ENCODE assay signal across 30 cellular contexts in the genomic region with DNA sequence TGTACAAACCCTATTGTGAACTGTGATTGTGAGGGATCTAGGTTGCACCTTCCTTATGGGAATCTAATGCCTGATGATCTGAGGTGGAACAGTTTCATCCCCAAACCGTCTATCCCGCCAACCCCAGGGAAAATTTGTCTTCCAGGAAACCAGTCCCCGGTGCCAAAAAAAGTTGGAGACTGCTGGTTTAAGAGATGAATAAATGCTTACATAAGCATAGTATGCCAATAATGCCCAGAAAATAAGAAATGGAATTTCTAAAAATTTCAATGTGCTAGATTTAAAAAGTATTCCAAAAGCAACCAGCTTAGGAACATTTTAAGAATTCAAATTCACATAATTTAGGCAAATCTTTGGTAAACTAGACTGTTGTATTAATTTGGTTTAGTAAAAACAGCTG. TPM values are rescaled to one million over a fixed set of nuclear protein-coding genes. Genes with fewer than 3 reads are reported as not detected.
DNase-seq lines count a peak whose midpoint lies in the region; ATAC-seq, FAIRE-seq and TF ChIP-seq lines count a peak whose summit lies in the region.
"Had no signal": no experiment of that assay in that cellular context is flagged by ENCODE, and none has a peak within 500 bp of the region (broad histone marks: within the 10 kb centered on the region; RNA-seq: fewer than 3 reads in every experiment).

No MANE protein-coding gene starts in this region.

- H2AFZ ChIP-seq in HepG2 (ENCODE audit: low read length) (no peak overlapping the region), parathyroid adenoma (peak overlapping the region; percentile 23)

- no TSS peak for BruUV-seq in HepG2 (replicated peaks; lab: Mats Ljungman, UMichigan)

- TF ChIP-seq POLR2A in HepG2 (IDR thresholded peaks at IDR 0.05; ENCODE audit: insufficient read depth in 1 of 2, low read depth in 2 of 2, low read length in 2 of 2): no peak
- no peak for TF ChIP-seq POLR2A in right lobe of liver (IDR thresholded peaks at IDR 0.05)
- TF ChIP-seq POLR2A in tibial nerve (IDR thresholded peaks at IDR 0.05): no peak

- H3K27me3 ChIP-seq in HepG2 (ENCODE audit: control insufficient read depth in 1 of 2, insufficient read depth in 2 of 2, low read length in 2 of 2) (no peaks in the 10 kb centered on the region; a peak in 1 of 5 replicates), right lobe of liver (no peaks in the 10 kb centered on the region), parathyroid adenoma (ENCODE audit: control insufficient read depth, insufficient read depth, low read length) (no peaks in the 10 kb centered on the region), tibial nerve (no peaks in the 10 kb centered on the region)
- H3K27me3 ChIP-seq: BE2C, BLaER1 had no signal

- POLR2A ChIA-PET in HepG2 (lab: Yijun Ruan, JAX): interaction anchor here (1.2 kb wide), 1 partner anchor 132 kb away, joined by 3 read pairs; a partner anchor contains a TSS

- WGBS in HepG2 (ENCODE audit: low lambda C conversion rate): 27% methylated on average over 3 of the region's 3 CpGs
- WGBS in right lobe of liver (ENCODE audit: insufficient coverage, low coverage, low lambda C conversion rate, missing lambda C conversion rate): 91% methylated on average over 3 of the region's 3 CpGs
- WGBS in tibial nerve, 2 donors: 81 to 86% methylated on average over 3 of the region's 3 CpGs

- no peak overlapping the region for H3K27ac ChIP-seq in HepG2 (ENCODE audit: extremely low read length, insufficient read depth, low read length)
- no peak overlapping the region for H3K27ac ChIP-seq in right lobe of liver
- no peak overlapping the region for H3K27ac ChIP-seq in parathyroid adenoma
- no peak overlapping the region for H3K27ac ChIP-seq in tibial nerve
- H3K27ac ChIP-seq: 22Rv1, BLaER1 had no signal

- FAIRE-seq in HepG2 (lab: Jason Lieb, UNC): no peak
- FAIRE-seq: GM12878, GM12892, GM18507 had no signal

- ATAC-seq in HepG2: no peak
- no peak for ATAC-seq in right lobe of liver
- ATAC-seq: GM12878 had no signal

- H3K36me3 ChIP-seq in HepG2 (replicated peaks in 1 of 2; ENCODE audit: control insufficient read depth in 1 of 2, insufficient read depth in 2 of 2, low read length in 2 of 2) (no peaks in the 10 kb centered on the region), right lobe of liver (no peaks in the 10 kb centered on the region), parathyroid adenoma (ENCODE audit: control insufficient read depth, insufficient read depth, low read length) (no peaks in the 10 kb centered on the region), tibial nerve (no peaks in the 10 kb centered on the region)
- H3K36me3 ChIP-seq: BE2C, BLaER1 had no signal

- H3K4me2 ChIP-seq in HepG2 (ENCODE audit: low read depth, low read length): no peak overlapping the region
- H3K4me2 ChIP-seq in parathyroid adenoma (ENCODE audit: low read length): no peak overlapping the region
- H3K4me2 ChIP-seq: BLaER1 had no signal

- H3K9ac ChIP-seq in HepG2 (ENCODE audit: insufficient read depth, low read depth, low read length) (no peak overlapping the region), parathyroid adenoma (no peak overlapping the region)
- H3K9ac ChIP-seq: BLaER1 had no signal

- H3K4me3 ChIP-seq in HepG2 (replicated peaks in 1 of 3; ENCODE audit: insufficient read depth in 1 of 3, low read depth in 2 of 3, low read length in 3 of 3) (no peak overlapping the region), right lobe of liver (no peak overlapping the region), parathyroid adenoma (ENCODE audit: low read depth, low read length) (no peak overlapping the region), tibial nerve (no peak overlapping the region)
- H3K4me3 ChIP-seq: BLaER1, GM12878 had no signal

- intact Hi-C loops in HepG2 (cut with micrococcal nuclease; ENCODE audit: unreplicated experiment) (loop anchor here (10.0 kb wide), 1 partner anchor 1004 kb away; a partner anchor contains a TSS), right lobe of liver (cut with DNase I) (no loop called here)

- H3K4me1 ChIP-seq in HepG2 (ENCODE audit: insufficient read depth, low read length) (peaks cover 12% of the 10 kb centered on the region), right lobe of liver (no peaks in the 10 kb centered on the region), parathyroid adenoma (peaks cover 3% of the 10 kb centered on the region), tibial nerve (peaks cover 0 to 9% (median 0%) of the 10 kb centered on the region in 4 donors)

- TF ChIP-seq CTCF in HepG2 (CRISPR knock-in tag; IDR thresholded peaks at IDR 0.05): no peak
- TF ChIP-seq CTCF in right lobe of liver (IDR thresholded peaks at IDR 0.05): no peak
- TF ChIP-seq CTCF in parathyroid adenoma (IDR thresholded peaks at IDR 0.05): no peak
- TF ChIP-seq CTCF in tibial nerve (IDR thresholded peaks at IDR 0.05): no peak

- no peak for TF ChIP-seq EP300 in HepG2 (IDR thresholded peaks at IDR 0.05; ENCODE audit: low read depth in 2 of 2, low read length in 2 of 2)
- no peak for TF ChIP-seq EP300 in HepG2 (CRISPR knock-in tag; IDR thresholded peaks at IDR 0.05; ENCODE audit: borderline replicate concordance)
- TF ChIP-seq EP300 in tibial nerve (IDR thresholded peaks at IDR 0.05): no peak

- in situ Hi-C loops in HepG2 (cut with HindIII; ENCODE audit: extremely low pct_ligation_motif_present, low pct_unique_long_range_greater_than_20kb): no loop called here

- no peak for DNase-seq in HepG2 (ENCODE audit: low spot score)
- no peak for DNase-seq in right lobe of liver
- DNase-seq in tibial nerve (ENCODE audit: low spot score in 2 of 2): no peak
- no peak for DNase-seq in occipital lobe (lab: John Stamatoyannopoulos, UW)
- DNase-seq: ACHN; BE2C; C1 segment of cervical spinal cord; CD4-positive, alpha-beta memory T cell; CD4-positive, CD25-positive, alpha-beta regulatory T cell; CD8-positive, alpha-beta memory T cell; COR-L47; DMS 273 treated with DMSO at 0.1 percent for 48 hours; DMS153; DMS53; DMS79; DND-41; EL; GDM1 had no signal

- no peaks in the 10 kb centered on the region for H4K20me1 ChIP-seq in HepG2 (ENCODE audit: insufficient read depth, low read length)
- H4K20me1 ChIP-seq: BLaER1 had no signal

- H3K79me2 ChIP-seq in HepG2 (ENCODE audit: insufficient read depth, low read length) (no peaks in the 10 kb centered on the region), parathyroid adenoma (no peaks in the 10 kb centered on the region)

- CTCF ChIA-PET in HepG2 (lab: Yijun Ruan, JAX; ENCODE audit: low intra/inter-chr PET ratio, low total read pairs): no interaction called here

- TF ChIP-seq RAD21 in HepG2 (CRISPR knock-in tag; IDR thresholded peaks at IDR 0.05): no peak

- H3K9me3 ChIP-seq in HepG2 (ENCODE audit: low read length) (no peaks in the 10 kb centered on the region), right lobe of liver (no peaks in the 10 kb centered on the region), parathyroid adenoma (ENCODE audit: control insufficient read depth, low read length) (no peaks in the 10 kb centered on the region), tibial nerve (no peaks in the 10 kb centered on the region)
- H3K9me3 ChIP-seq: BE2C, BLaER1 had no signal

RNA-seq across cellular contexts. Expression of a gene that starts 5.4 kb away (rescaled TPM):
- total RNA-seq in HepG2 (2016; rRNA removed; fragmentation: Illumina TruSeq; extraction: Trizol) (under 0.01 TPM in 1 of 2 replicates, not detected in the other), right lobe of liver (not detected), tibial nerve (not detected), occipital lobe (not detected)
- under 0.01 TPM in 2 replicates for total RNA-seq in HepG2 (2016; cell fraction: cytosol; rRNA removed; fragmentation: Illumina TruSeq; extraction: Trizol; ENCODE audit: low read depth)
- total RNA-seq in HepG2 (2016; cell fraction: insoluble cytoplasmic fraction; rRNA removed; fragmentation: Illumina TruSeq; extraction: Trizol): under 0.01 TPM in 1 of 2 replicates, not detected in the other
- total RNA-seq in HepG2 (2016; cell fraction: membrane; rRNA removed; fragmentation: Illumina TruSeq; extraction: Trizol): under 0.01 TPM in 1 of 2 replicates, not detected in the other
- total RNA-seq in HepG2 (2016; cell fraction: nucleus; rRNA removed; fragmentation: Illumina TruSeq; extraction: Trizol): not detected in 2 replicates
- polyA plus RNA-seq in HepG2 (2011; rRNA removed): not detected in 2 replicates
- polyA plus RNA-seq in HepG2 (2011; cell fraction: cytosol; rRNA removed): not detected in 2 replicates
- not detected in 2 replicates for polyA plus RNA-seq in HepG2 (2011; cell fraction: nucleus; rRNA removed)
- polyA plus RNA-seq in HepG2 (2012): not detected in 2 replicates
- polyA plus RNA-seq in HepG2 (2016; cell fraction: cytosol; fragmentation: Illumina TruSeq; extraction: Trizol; ENCODE audit: low read depth): not detected in 2 replicates
- not detected in 2 replicates for polyA plus RNA-seq in HepG2 (2016; cell fraction: insoluble cytoplasmic fraction; fragmentation: Illumina TruSeq; extraction: Trizol; ENCODE audit: low read depth)
- polyA plus RNA-seq in HepG2 (2016; cell fraction: membrane; fragmentation: Illumina TruSeq; extraction: Trizol; ENCODE audit: low read depth): not detected in 2 replicates
- polyA plus RNA-seq in HepG2 (2016; cell fraction: nucleus; fragmentation: Illumina TruSeq; extraction: Trizol; ENCODE audit: insufficient read depth, low read depth): not detected in 2 replicates
- under 0.01 TPM in 1 of 2 replicates, not detected in the other for polyA minus RNA-seq in HepG2 (2011; rRNA and poly(A)+ RNA removed; ENCODE audit: low replicate concordance)
- not detected in 2 replicates for polyA minus RNA-seq in HepG2 (2011; cell fraction: cytosol; rRNA and poly(A)+ RNA removed)
- not detected in 2 replicates for polyA minus RNA-seq in HepG2 (2011; cell fraction: nucleus; rRNA and poly(A)+ RNA removed)
- total RNA-seq: A172; A673; CD4-positive, alpha-beta memory T cell; CD4-positive, CD25-positive, alpha-beta regulatory T cell; CD8-positive, alpha-beta memory T cell; Daoy; G401; GM12878 had no signal
- polyA plus RNA-seq: AG04450; CD14-positive monocyte; CD4-positive, alpha-beta memory T cell; CD4-positive, CD25-positive, alpha-beta regulatory T cell; CD8-positive, alpha-beta memory T cell; GM12878 had no signal

RNA-seq across cellular contexts. Expression of a gene that starts 6.6 kb away (rescaled TPM):
- under 0.01 TPM in 1 of 2 replicates, not detected in the other for total RNA-seq in HepG2 (2016; rRNA removed; fragmentation: Illumina TruSeq; extraction: Trizol)
- under 0.01 TPM in 2 replicates for total RNA-seq in HepG2 (2016; cell fraction: cytosol; rRNA removed; fragmentation: Illumina TruSeq; extraction: Trizol; ENCODE audit: low read depth)
- under 0.01 TPM in 1 of 2 replicates, not detected in the other for total RNA-seq in HepG2 (2016; cell fraction: insoluble cytoplasmic fraction; rRNA removed; fragmentation: Illumina TruSeq; extraction: Trizol)
- under 0.01 TPM in 1 of 2 replicates, not detected in the other for total RNA-seq in HepG2 (2016; cell fraction: membrane; rRNA removed; fragmentation: Illumina TruSeq; extraction: Trizol)
- not detected in 2 replicates for total RNA-seq in HepG2 (2016; cell fraction: nucleus; rRNA removed; fragmentation: Illumina TruSeq; extraction: Trizol)
- not detected in 2 replicates for polyA plus RNA-seq in HepG2 (2011; rRNA removed)
- polyA plus RNA-seq in HepG2 (2011; cell fraction: cytosol; rRNA removed): not detected in 2 replicates
- not detected in 2 replicates for polyA plus RNA-seq in HepG2 (2011; cell fraction: nucleus; rRNA removed)
- polyA plus RNA-seq in HepG2 (2012): not detected in 2 replicates
- not detected in 2 replicates for polyA plus RNA-seq in HepG2 (2016; cell fraction: cytosol; fragmentation: Illumina TruSeq; extraction: Trizol; ENCODE audit: low read depth)
- polyA plus RNA-seq in HepG2 (2016; cell fraction: insoluble cytoplasmic fraction; fragmentation: Illumina TruSeq; extraction: Trizol; ENCODE audit: low read depth): not detected in 2 replicates
- polyA plus RNA-seq in HepG2 (2016; cell fraction: membrane; fragmentation: Illumina TruSeq; extraction: Trizol; ENCODE audit: low read depth): not detected in 2 replicates
- polyA plus RNA-seq in HepG2 (2016; cell fraction: nucleus; fragmentation: Illumina TruSeq; extraction: Trizol; ENCODE audit: insufficient read depth, low read depth): not detected in 2 replicates
- under 0.01 TPM in 1 of 2 replicates, not detected in the other for polyA minus RNA-seq in HepG2 (2011; rRNA and poly(A)+ RNA removed; ENCODE audit: low replicate concordance)
- not detected in 2 replicates for polyA minus RNA-seq in HepG2 (2011; cell fraction: cytosol; rRNA and poly(A)+ RNA removed)
- polyA minus RNA-seq in HepG2 (2011; cell fraction: nucleus; rRNA and poly(A)+ RNA removed): not detected in 2 replicates
- total RNA-seq in right lobe of liver: not detected
- total RNA-seq in tibial nerve: not detected
- total RNA-seq in occipital lobe: not detected
- total RNA-seq: A172; A673; CD4-positive, alpha-beta memory T cell; CD4-positive, CD25-positive, alpha-beta regulatory T cell; CD8-positive, alpha-beta memory T cell; Daoy; G401; GM12878 had no signal
- polyA plus RNA-seq: AG04450; CD14-positive monocyte; CD4-positive, alpha-beta memory T cell; CD4-positive, CD25-positive, alpha-beta regulatory T cell; CD8-positive, alpha-beta memory T cell; GM12878 had no signal
